Comparison of ENCODE assay signal across 8 cellular contexts in the genomic region with DNA sequence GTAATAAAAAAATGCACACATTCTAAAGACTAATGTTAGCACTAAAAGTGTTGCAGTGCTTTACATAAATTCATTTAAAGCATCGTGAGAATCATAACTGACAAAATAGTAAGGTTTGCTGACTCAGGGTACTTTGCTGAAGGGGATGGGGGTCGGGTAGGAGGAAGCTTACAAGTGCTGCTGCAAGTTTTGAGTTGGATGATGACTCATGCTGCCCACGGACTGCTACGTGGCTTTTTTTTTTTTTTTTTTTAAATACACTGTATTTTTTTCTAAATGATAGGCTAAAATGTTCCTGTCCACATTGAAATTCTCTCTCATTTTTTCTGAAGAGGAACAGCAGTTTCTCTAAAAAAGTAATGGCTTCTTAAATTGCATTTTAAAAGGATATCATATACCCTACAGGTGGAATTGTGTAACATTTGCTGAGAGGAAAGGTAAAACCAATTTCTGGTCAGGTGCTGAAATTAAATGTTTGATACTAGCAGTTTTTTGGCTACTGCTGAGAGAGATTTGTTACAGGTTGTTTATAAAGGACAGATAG. TPM values are rescaled to one million over a fixed set of nuclear protein-coding genes. Genes with fewer than 3 reads are reported as not detected.
DNase-seq lines count a peak whose midpoint lies in the region; ATAC-seq, FAIRE-seq and TF ChIP-seq lines count a peak whose summit lies in the region.

No MANE protein-coding gene starts in this region.

- H4K8ac ChIP-seq in mesendoderm (ENCODE audit: low read depth, low read length), result no peak overlapping the region

- no peak overlapping the region for H3K9ac ChIP-seq in mesendoderm (ENCODE audit: low read length)

- peaks cover 5% of the 10 kb centered on the region for H3K36me3 Mint-ChIP-seq in activated CD4-positive, alpha-beta T cell treated with anti-CD3 and anti-CD28 coated beads for 36 hours (ENCODE audit: low read depth)

- H4K5ac ChIP-seq in mesendoderm (ENCODE audit: low read length), result no peak overlapping the region

- H2AK5ac ChIP-seq in mesendoderm (ENCODE audit: low read length), result no peak overlapping the region

- WGBS in mesendoderm (ENCODE audit: extremely low coverage, insufficient coverage, low lambda C conversion rate), result no CpG with 5 or more reads among the region's 4 CpGs

- intact Hi-C loops in activated CD4-positive, alpha-beta T cell treated with anti-CD3 and anti-CD28 coated beads for 36 hours (cut with DNase I, micrococcal nuclease), result loop anchor here (1.0 to 10.0 kb wide), 4 partner anchors 8 to 444 kb away; partner anchors contain the start of gene TMOD3 (in 1 of the 2)

- no peaks in the 10 kb centered on the region for H3K27me3 ChIP-seq in mesendoderm (ENCODE audit: insufficient read depth, low read length, poor library complexity)

- no peak overlapping the region for H3K56ac ChIP-seq in mesendoderm (ENCODE audit: low read length)

- no peak overlapping the region for H3K18ac ChIP-seq in mesendoderm (ENCODE audit: low read length)

- peaks cover 42% of the 10 kb centered on the region for H3K4me1 Mint-ChIP-seq in activated CD4-positive, alpha-beta T cell treated with anti-CD3 and anti-CD28 coated beads for 36 hours

- CTCF ChIA-PET in activated CD4-positive, alpha-beta T cell treated with anti-CD3 and anti-CD28 coated beads for 36 hours (lab: Charles Lee), result interaction anchor here (1.0 to 1.7 kb wide), 4 partner anchors 9 to 40 kb away, joined by 3 to 6 read pairs (median 4); no protein-coding TSS in a partner anchor

- H2BK5ac ChIP-seq in mesendoderm (ENCODE audit: low read length), result no peak overlapping the region

- no peak overlapping the region for H3K23ac ChIP-seq in mesendoderm (ENCODE audit: low read length)

- TF ChIP-seq POLR2A in GM12892 (IDR thresholded peaks at IDR 0.05; ENCODE audit: low read depth, low read length), result no peak

- H3K4ac ChIP-seq in mesendoderm (ENCODE audit: low read depth, low read length), result no peak overlapping the region

- no peaks in the 10 kb centered on the region for H3K36me3 ChIP-seq in mesendoderm (ENCODE audit: control insufficient read depth, insufficient read depth, low read length)

- H3K27ac Mint-ChIP-seq in activated CD4-positive, alpha-beta T cell treated with anti-CD3 and anti-CD28 coated beads for 36 hours, result peak overlapping the region; percentile 92

- peaks cover 49% of the 10 kb centered on the region for H3K79me2 ChIP-seq in mesendoderm (ENCODE audit: control insufficient read depth, insufficient read depth, low read length)

- ATAC-seq in activated CD4-positive, alpha-beta T cell treated with anti-CD3 and anti-CD28 coated beads for 36 hours, result peak; percentile 53
- no peak for ATAC-seq in HG03095 (IDR thresholded peaks at IDR 0.05; ENCODE audit: unreplicated experiment)

- peaks cover 5% of the 10 kb centered on the region for H3K27me3 Mint-ChIP-seq in activated CD4-positive, alpha-beta T cell treated with anti-CD3 and anti-CD28 coated beads for 36 hours

- DNase-seq in GM12892 (ENCODE audit: insufficient read length), result no peak
- peak; percentile 91 for DNase-seq in M059J (ENCODE audit: low read depth)
- DNase-seq in activated CD4-positive, alpha-beta T cell treated with anti-CD3 and anti-CD28 coated beads for 36 hours, result peak; percentile 82
- peak; percentile 93 for DNase-seq in dermis blood vessel endothelial cell
- peak; percentile 80 for DNase-seq in mesendoderm
- DNase-seq in stimulated activated CD8-positive, alpha-beta memory T cell treated with anti-CD3 and anti-CD28 coated beads, Interleukin-2, amount 100 ng/mL, for 1 hour (ENCODE audit: low read depth in 2 of 2), result peak; percentile 25 to 44
- DNase-seq in NCI-H1092 (lab: John Stamatoyannopoulos, UW), result no peak

- no peak overlapping the region for H2BK120ac ChIP-seq in mesendoderm (ENCODE audit: low read depth, low read length)

- H3K9me3 Mint-ChIP-seq in activated CD4-positive, alpha-beta T cell treated with anti-CD3 and anti-CD28 coated beads for 36 hours (ENCODE audit: low read depth), result no peaks in the 10 kb centered on the region

- no peak overlapping the region for H3K27ac ChIP-seq in mesendoderm (ENCODE audit: low read depth, low read length)

- no peak overlapping the region for H3K4me3 ChIP-seq in mesendoderm (ENCODE audit: low read length)

- H3K4me3 Mint-ChIP-seq in activated CD4-positive, alpha-beta T cell treated with anti-CD3 and anti-CD28 coated beads for 36 hours, result peak overlapping the region; percentile 84

- POLR2A ChIA-PET in activated CD4-positive, alpha-beta T cell treated with anti-CD3 and anti-CD28 coated beads for 36 hours (lab: Charles Lee), result interaction anchor here (0.6 to 0.8 kb wide), 2 partner anchors 40 to 206 kb away, joined by 3 to 4 read pairs; no protein-coding TSS in a partner anchor

- H2BK15ac ChIP-seq in mesendoderm (replicated peaks; ENCODE audit: low read depth), result no peak overlapping the region

- peaks cover 3% of the 10 kb centered on the region for H3K4me1 ChIP-seq in mesendoderm (ENCODE audit: control insufficient read depth, low read depth, low read length)

- no peaks in the 10 kb centered on the region for H3K79me1 ChIP-seq in mesendoderm (ENCODE audit: low read length)

- FAIRE-seq in GM12892 (lab: Jason Lieb, UNC), result peak; percentile 65

- H3K4me2 ChIP-seq in mesendoderm (ENCODE audit: low read length), result no peak overlapping the region

RNA-seq across cellular contexts. Expression of gene MAPK6, which starts 2.2 kb away (rescaled TPM):
- 48.3 TPM for polyA plus RNA-seq in GM12892 (2012; ENCODE audit: missing spikeins)
- total RNA-seq in M059J (2014; rRNA removed; shearing (Covaris generic)), result 65.2 and 71.6 TPM in 2 replicates
- total RNA-seq in activated CD4-positive, alpha-beta T cell treated with anti-CD3 and anti-CD28 coated beads for 36 hours, result 10 to 100 TPM; 27.3 to 28.1 TPM
- 41.5 and 59.5 TPM in 2 replicates for total RNA-seq in dermis blood vessel endothelial cell
- 70.7 TPM for polyA plus RNA-seq in mesendoderm (2013, experiment 1 of 2)
- polyA plus RNA-seq in mesendoderm (2013, experiment 2 of 2), result 71.6 TPM

RNA-seq across cellular contexts. Expression of gene LEO1, which starts 49.6 kb away (rescaled TPM):
- 26.9 TPM for polyA plus RNA-seq in GM12892 (2012; ENCODE audit: missing spikeins)
- 24.2 and 33.4 TPM in 2 replicates for total RNA-seq in M059J (2014; rRNA removed; shearing (Covaris generic))
- total RNA-seq in activated CD4-positive, alpha-beta T cell treated with anti-CD3 and anti-CD28 coated beads for 36 hours, result 10 to 100 TPM; 31.4 to 40.0 TPM
- 38.6 and 59.1 TPM in 2 replicates for total RNA-seq in dermis blood vessel endothelial cell
- polyA plus RNA-seq in mesendoderm (2013, experiment 1 of 2), result 37.0 TPM
- polyA plus RNA-seq in mesendoderm (2013, experiment 2 of 2), result 37.0 TPM

Comparison
In these comparisons a context has a peak if more than half of its experiments do, and no peak if none do; other contexts are left out.
1. DNase-seq: peak in M059J (single experiment), activated CD4-positive, alpha-beta T cell treated with anti-CD3 and anti-CD28 coated beads for 36 hours (single experiment), dermis blood vessel endothelial cell (single experiment), mesendoderm (single experiment) and stimulated activated CD8-positive, alpha-beta memory T cell treated with anti-CD3 and anti-CD28 coated beads, Interleukin-2, amount 100 ng/mL, for 1 hour (2 of 2); none in GM12892 (single experiment) and NCI-H1092 (single experiment).